18 cellular contexts compared by ENCODE assay signal in genomic region chr16:29231231-29231630, GRCh38.
A peak's percentile ranks its signal among the peaks of the same experiment; 100 is the strongest.
DNase-seq lines count a peak whose midpoint lies in the region; ATAC-seq and TF ChIP-seq lines count a peak whose summit lies in the region.
"Had no signal": no experiment of that assay in that cellular context is flagged by ENCODE, and none has a peak within 500 bp of the region (broad histone marks: within the 10 kb centered on the region; RNA-seq: fewer than 3 reads in every experiment).

No MANE protein-coding gene starts in this region.

- peaks cover 0 to 6% of the 10 kb centered on the region in 2 donors for H3K36me3 ChIP-seq in left lung
- no peaks in the 10 kb centered on the region for H3K36me3 ChIP-seq in WERI-Rb-1
- H3K36me3 ChIP-seq: gastroesophageal sphincter had no signal

- ATAC-seq in left lung (peak; percentile 12), sciatic nerve (peak; percentile 69), GM21526 (IDR thresholded peaks at IDR 0.05; ENCODE audit: low FRiP score, unreplicated experiment) (no peak)
- ATAC-seq: gastroesophageal sphincter; natural killer cell treated with Interleukin-12 subunit alpha and Interleukin-12 subunit beta and Interleukin-15 and Interleukin-18, amount 100 ng/mL, for 72 hours had no signal

- intact Hi-C loops in left lung (cut with DNase I) (no loop called here), sciatic nerve (cut with DNase I) (no loop called here)

- H3K27me3 ChIP-seq in left lung (no peaks in the 10 kb centered on the region), WERI-Rb-1 (ENCODE audit: insufficient read depth, low read depth, severe bottlenecking) (no peaks in the 10 kb centered on the region)
- H3K27me3 ChIP-seq: gastroesophageal sphincter had no signal

- DNase-seq in EH (ENCODE audit: low read depth) (peak; percentile 46), choroid plexus epithelial cell (ENCODE audit: low read depth) (peak; percentile 21), left lung (no peak), sciatic nerve (ENCODE audit: low spot score) (no peak), NCI-H345 treated with DMSO at 0.1 percent for 48 hours (lab: John Stamatoyannopoulos, UW; ENCODE audit: unreplicated experiment) (no peak), NCI-H526 (lab: John Stamatoyannopoulos, UW) (no peak), WERI-Rb-1 (no peak)
- DNase-seq: activated CD4-positive, alpha-beta T cell treated with anti-CD3 and anti-CD28 coated beads, Interleukin-2, amount 50 U/mL, for 1 hour; activated naive CD4-positive, alpha-beta T cell treated with anti-CD3 and anti-CD28 coated beads, Interleukin-2, amount 10 ng/mL, durations not matched to agents 7 days and 5 days; activated T-cell treated with anti-CD3 and anti-CD28 coated beads for 4 hours; AML-193; cortex of kidney; EL; MM.1S; NCI-H446 had no signal

- TF ChIP-seq CTCF in choroid plexus epithelial cell (conservative IDR thresholded peaks at IDR 0.05; ENCODE audit: low read depth, low read length) (no peak), left lung (IDR thresholded peaks at IDR 0.05) (no peak), WERI-Rb-1 (IDR thresholded peaks at IDR 0.05; ENCODE audit: low read depth, low read length) (no peak)

- H3K27ac ChIP-seq in left lung (no peak overlapping the region), WERI-Rb-1 (no peak overlapping the region)

- H3K9me3 ChIP-seq in left lung (no peaks in the 10 kb centered on the region), WERI-Rb-1 (ENCODE audit: severe bottlenecking) (no peaks in the 10 kb centered on the region)
- H3K9me3 ChIP-seq: gastroesophageal sphincter had no signal

- H3K4me3 ChIP-seq in choroid plexus epithelial cell (ENCODE audit: low read depth, low read length) (no peak overlapping the region), left lung (no peak overlapping the region), WERI-Rb-1 (ENCODE audit: low read depth, low read length) (no peak overlapping the region)
- H3K4me3 ChIP-seq: gastroesophageal sphincter had no signal

- H3K4me1 ChIP-seq in left lung = no peaks in the 10 kb centered on the region

Comparison
In these comparisons a context has a peak if more than half of its experiments do, and no peak if none do; other contexts are left out.
1. DNase-seq: peak in EH (single experiment) and choroid plexus epithelial cell (single experiment); none in left lung (0 of 2), sciatic nerve (single experiment), NCI-H345 treated with DMSO at 0.1 percent for 48 hours (single experiment), NCI-H526 (0 of 2) and WERI-Rb-1 (single experiment).